In genomic region chr17:21286066-21286770, GRCh38 we compare ENCODE assay signal across 1 cellular context.
TF ChIP-seq lines count a peak whose summit lies in the region.

No MANE protein-coding gene starts in this region.

TF ChIP-seq in HepG2, 621 proteins besides CTCF, POLR2A, EP300 and RAD21 (continued from another document and continues in another):
- peak; percentile 87 for TF ChIP-seq MAX (IDR thresholded peaks at IDR 0.05)
- 0 out of 2 replicates have a peak, but pooled peaks have one; percentile 16 for TF ChIP-seq BORCS8-MEF2B (CRISPR knock-in tag; IDR thresholded peaks at IDR 0.05)
- TF ChIP-seq TBX3 (IDR thresholded peaks at IDR 0.05; ENCODE audit: borderline replicate concordance), result peak; percentile 30; the same call in 1 of the 2 replicates
- no peak for TF ChIP-seq ZSCAN31 (CRISPR knock-in tag; IDR thresholded peaks at IDR 0.05; ENCODE audit: low read depth)
- TF ChIP-seq GATAD2A (CRISPR knock-in tag; IDR thresholded peaks at IDR 0.05), result peak; percentile 69
- TF ChIP-seq KLF12 (CRISPR knock-in tag; IDR thresholded peaks at IDR 0.05; ENCODE audit: borderline replicate concordance), result no peak
- TF ChIP-seq CEBPZ (IDR thresholded peaks at IDR 0.05; ENCODE audit: low read length), result no peak
- no peak for TF ChIP-seq GLI4 (CRISPR knock-in tag; IDR thresholded peaks at IDR 0.05; ENCODE audit: borderline replicate concordance)
- TF ChIP-seq ZBTB40 (IDR thresholded peaks at IDR 0.05), result no peak
- 0 out of 2 replicates have a peak, but pooled peaks have one; percentile 46 for TF ChIP-seq ZBTB40 (CRISPR knock-in tag; IDR thresholded peaks at IDR 0.05)
- TF ChIP-seq ZNF333 (CRISPR knock-in tag; IDR thresholded peaks at IDR 0.05; ENCODE audit: borderline replicate concordance), result no peak
- TF ChIP-seq ATF4 (CRISPR knock-in tag; IDR thresholded peaks at IDR 0.05), result peak in 1 of 2 experiments; percentile 60; a peak in 1 of 4 replicates
- TF ChIP-seq, protein P1, sequence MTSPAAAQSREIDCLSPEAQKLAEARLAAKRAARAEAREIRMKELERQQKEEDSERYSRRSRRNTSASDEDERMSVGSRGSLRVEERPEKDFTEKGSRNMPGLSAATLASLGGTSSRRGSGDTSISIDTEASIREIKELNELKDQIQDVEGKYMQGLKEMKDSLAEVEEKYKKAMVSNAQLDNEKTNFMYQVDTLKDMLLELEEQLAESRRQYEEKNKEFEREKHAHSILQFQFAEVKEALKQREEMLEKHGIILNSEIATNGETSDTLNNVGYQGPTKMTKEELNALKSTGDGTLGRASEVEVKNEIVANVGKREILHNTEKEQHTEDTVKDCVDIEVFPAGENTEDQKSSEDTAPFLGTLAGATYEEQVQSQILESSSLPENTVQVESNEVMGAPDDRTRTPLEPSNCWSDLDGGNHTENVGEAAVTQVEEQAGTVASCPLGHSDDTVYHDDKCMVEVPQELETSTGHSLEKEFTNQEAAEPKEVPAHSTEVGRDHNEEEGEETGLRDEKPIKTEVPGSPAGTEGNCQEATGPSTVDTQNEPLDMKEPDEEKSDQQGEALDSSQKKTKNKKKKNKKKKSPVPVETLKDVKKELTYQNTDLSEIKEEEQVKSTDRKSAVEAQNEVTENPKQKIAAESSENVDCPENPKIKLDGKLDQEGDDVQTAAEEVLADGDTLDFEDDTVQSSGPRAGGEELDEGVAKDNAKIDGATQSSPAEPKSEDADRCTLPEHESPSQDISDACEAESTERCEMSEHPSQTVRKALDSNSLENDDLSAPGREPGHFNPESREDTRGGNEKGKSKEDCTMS (CRISPR knock-in tag; conservative IDR thresholded peaks at IDR 0.05), result no peak
- peak; percentile 89; the same call in 1 of the 2 replicates for TF ChIP-seq TGIF2 (CRISPR knock-in tag; IDR thresholded peaks at IDR 0.05)
- peak; percentile 85 for TF ChIP-seq SALL1 (CRISPR knock-in tag; IDR thresholded peaks at IDR 0.05)
- no peak for TF ChIP-seq CHCHD3 (CRISPR knock-in tag; IDR thresholded peaks at IDR 0.05)
- 0 out of 2 replicates have a peak, but pooled peaks have one; percentile 36 for TF ChIP-seq SMAD3 (CRISPR knock-in tag; IDR thresholded peaks at IDR 0.05)
- no peak for TF ChIP-seq SIX1 (CRISPR knock-in tag; IDR thresholded peaks at IDR 0.05; ENCODE audit: borderline replicate concordance)
- TF ChIP-seq BRF2 (CRISPR knock-in tag; IDR thresholded peaks at IDR 0.05), result no peak
- no peak for TF ChIP-seq ZBTB34 (CRISPR knock-in tag; IDR thresholded peaks at IDR 0.05)
- peak; percentile 79; the same call in 1 of the 2 replicates for TF ChIP-seq ZNF670 (CRISPR knock-in tag; IDR thresholded peaks at IDR 0.05; ENCODE audit: borderline replicate concordance)
- peak; percentile 71 for TF ChIP-seq POLR2G (IDR thresholded peaks at IDR 0.05; ENCODE audit: low read depth, low read length)
- TF ChIP-seq CHD2 (IDR thresholded peaks at IDR 0.05; ENCODE audit: low read depth, low read length), result no peak
- peak; percentile 99 for TF ChIP-seq SAP130 (CRISPR knock-in tag; IDR thresholded peaks at IDR 0.05; ENCODE audit: low read depth)
- no peak for TF ChIP-seq ZNF761 (CRISPR knock-in tag; conservative IDR thresholded peaks at IDR 0.05)
- TF ChIP-seq MTA1 (CRISPR knock-in tag; IDR thresholded peaks at IDR 0.05; ENCODE audit: borderline replicate concordance), result 0 out of 2 replicates have a peak, but pooled peaks have one; percentile 39
- no peak; the same call in 1 of the 2 replicates for TF ChIP-seq REL (CRISPR knock-in tag; conservative IDR thresholded peaks at IDR 0.05)
- no peak for TF ChIP-seq ZXDC (CRISPR knock-in tag; IDR thresholded peaks at IDR 0.05)
- no peak for TF ChIP-seq ZFP62 (CRISPR knock-in tag; IDR thresholded peaks at IDR 0.05)
- TF ChIP-seq SCMH1 (CRISPR knock-in tag; IDR thresholded peaks at IDR 0.05; ENCODE audit: borderline replicate concordance), result no peak
- 0 out of 2 replicates have a peak, but pooled peaks have one; percentile 55 for TF ChIP-seq NRL (CRISPR knock-in tag; IDR thresholded peaks at IDR 0.05; ENCODE audit: borderline replicate concordance)
- no peak for TF ChIP-seq TAF15 (IDR thresholded peaks at IDR 0.05; ENCODE audit: low read depth, low read length, poor library complexity, severe bottlenecking)
- TF ChIP-seq MEIS2 (CRISPR knock-in tag; IDR thresholded peaks at IDR 0.05), result peak; percentile 32; the same call in 1 of the 2 replicates
- TF ChIP-seq SSRP1 (CRISPR knock-in tag; IDR thresholded peaks at IDR 0.05), result no peak; the same call in 1 of the 2 replicates
- TF ChIP-seq ERF (CRISPR knock-in tag; IDR thresholded peaks at IDR 0.05), result peak; percentile 72; the same call in 1 of the 2 replicates
- no peak for TF ChIP-seq ADNP (CRISPR knock-in tag; IDR thresholded peaks at IDR 0.05)
- peak; percentile 69 for TF ChIP-seq MEF2D (CRISPR knock-in tag; IDR thresholded peaks at IDR 0.05)
- 0 out of 2 replicates have a peak, but pooled peaks have one; percentile 66 for TF ChIP-seq MZF1 (CRISPR knock-in tag; IDR thresholded peaks at IDR 0.05; ENCODE audit: borderline replicate concordance)
- TF ChIP-seq ZNF343 (CRISPR knock-in tag; IDR thresholded peaks at IDR 0.05), result peak; percentile 54; the same call in 1 of the 2 replicates
